ENCODE assay signal across 24 cellular contexts in the genomic region with DNA sequence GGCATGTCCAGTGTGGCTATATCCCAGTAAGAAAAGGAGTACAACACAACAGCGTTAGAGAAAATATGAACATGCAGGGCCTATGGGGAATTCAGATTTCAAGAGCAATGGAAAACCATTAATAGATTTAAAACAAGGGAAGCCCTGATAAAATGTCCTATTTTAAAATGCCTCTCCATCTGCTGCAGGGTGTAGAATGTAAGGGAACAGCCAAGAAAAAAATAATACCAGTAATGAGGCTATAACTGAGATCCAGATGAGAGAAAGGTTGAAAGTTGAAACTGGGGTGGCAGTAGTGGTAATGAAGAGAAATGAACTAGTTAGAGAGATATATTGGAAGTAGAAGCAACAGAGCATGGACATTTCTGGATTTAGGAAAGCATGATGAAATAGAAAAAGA.
A peak's percentile ranks its signal among the peaks of the same experiment; 100 is the strongest.
DNase-seq lines count a peak whose midpoint lies in the region; ATAC-seq and TF ChIP-seq lines count a peak whose summit lies in the region.
"Had no signal": no experiment of that assay in that cellular context is flagged by ENCODE, and none has a peak within 500 bp of the region (broad histone marks: within the 10 kb centered on the region; RNA-seq: fewer than 3 reads in every experiment).

No MANE protein-coding gene starts in this region.

- H3K36me3 ChIP-seq in right atrium auricular region = no peaks in the 10 kb centered on the region
- H3K36me3 ChIP-seq: BE2C, BLaER1 had no signal

- H3K4me1 ChIP-seq in right atrium auricular region = no peaks in the 10 kb centered on the region
- H3K4me1 ChIP-seq: BE2C, BLaER1 had no signal

- intact Hi-C loops in Right ventricle myocardium superior (cut with DNase I) (no loop called here), Right ventricle myocardium inferior (cut with DNase I) (no loop called here), left ventricle myocardium superior (cut with micrococcal nuclease) (no loop called here)

- H3K9me3 ChIP-seq in right atrium auricular region = no peaks in the 10 kb centered on the region
- H3K9me3 ChIP-seq: BE2C, BLaER1 had no signal

- ATAC-seq in Right ventricle myocardium superior (ENCODE audit: poor library complexity) (peak; percentile 69), Right ventricle myocardium inferior (no peak), left ventricle myocardium superior (peak; percentile 70), GM18520 (IDR thresholded peaks at IDR 0.05; ENCODE audit: unreplicated experiment) (no peak)
- ATAC-seq: GM12878 had no signal

- DNase-seq in Right ventricle myocardium superior (no peak), Right ventricle myocardium inferior (ENCODE audit: missing footprints) (no peak), left ventricle myocardium superior (no peak), right atrium auricular region (ENCODE audit: low spot score) (no peak), dedifferentiated amniotic fluid mesenchymal stem cell (ENCODE audit: extremely low spot score) (peak; percentile 9)
- DNase-seq in stimulated activated naive CD4-positive, alpha-beta T cell (lab: John Stamatoyannopoulos, UW) = no peak
- DNase-seq: 8988T; ACHN; BE2C; C1 segment of cervical spinal cord; CD4-positive, alpha-beta memory T cell; CD4-positive, CD25-positive, alpha-beta regulatory T cell; CD8-positive, alpha-beta memory T cell; COR-L47; DMS 273 treated with DMSO at 0.1 percent for 48 hours; DMS153; DMS53; DMS79; DND-41; EL; GDM1 had no signal

- peak overlapping the region in 1 of 2 donors; percentile 55 for H3K27ac ChIP-seq in right atrium auricular region
- H3K27ac ChIP-seq: BLaER1 had no signal

- no peak overlapping the region for H3K4me3 ChIP-seq in right atrium auricular region
- H3K4me3 ChIP-seq: BLaER1, GM12878 had no signal

- TF ChIP-seq CTCF in right atrium auricular region (IDR thresholded peaks at IDR 0.05) = no peak

- H3K27me3 ChIP-seq in right atrium auricular region = no peaks in the 10 kb centered on the region
- H3K27me3 ChIP-seq: BE2C, BLaER1 had no signal

Comparison
In these comparisons a context has a peak if more than half of its experiments do, and no peak if none do; other contexts are left out.
1. ATAC-seq: peak in Right ventricle myocardium superior (single experiment) and left ventricle myocardium superior (single experiment); none in Right ventricle myocardium inferior (single experiment) and GM18520 (single experiment).